In the genomic region with DNA sequence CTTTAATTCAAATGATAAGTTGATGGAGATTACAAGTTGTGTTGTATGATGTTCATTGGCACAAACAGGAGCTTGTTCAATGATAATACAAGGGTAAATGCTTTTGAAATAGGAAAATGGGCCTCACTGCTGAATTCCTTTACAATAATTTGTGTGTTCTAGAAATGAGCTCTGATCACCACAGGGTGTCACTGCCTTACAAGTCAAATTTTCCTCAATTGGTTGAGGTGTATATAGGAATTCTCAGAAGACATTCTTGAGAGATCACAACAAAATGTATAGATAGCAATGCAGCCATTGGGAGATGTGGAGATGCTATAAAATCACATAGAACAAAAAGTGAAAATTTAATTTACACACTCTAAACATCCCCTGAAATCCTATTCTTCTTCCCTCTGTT, we compare ENCODE assay signal across 9 cellular contexts. TPM values are rescaled to one million over a fixed set of nuclear protein-coding genes. Genes with fewer than 3 reads are reported as not detected.
DNase-seq lines count a peak whose midpoint lies in the region; ATAC-seq, FAIRE-seq and TF ChIP-seq lines count a peak whose summit lies in the region.
"Had no signal": no experiment of that assay in that cellular context is flagged by ENCODE, and none has a peak within 500 bp of the region (broad histone marks: within the 10 kb centered on the region; RNA-seq: fewer than 3 reads in every experiment).

No MANE protein-coding gene starts in this region.

- no peak for FAIRE-seq in GM12891 (lab: Jason Lieb, UNC)
- FAIRE-seq: urothelium cell line had no signal

- DNase-seq in COLO829 (ENCODE audit: low spot score), result peak; percentile 4
- peak; percentile 7 to 8 for DNase-seq in HAP-1 (ENCODE audit: low spot score in 2 of 2)
- peak; percentile 1 for DNase-seq in T follicular helper cell (ENCODE audit: low read depth)
- peak; percentile 32 for DNase-seq in inferior parietal cortex (ENCODE audit: extremely low spot score)
- no peak for DNase-seq in esophagus squamous epithelium (lab: John Stamatoyannopoulos, UW)
- no peak for DNase-seq in GM12891 (ENCODE audit: insufficient read length, low spot score)

- ATAC-seq in GM18868 (IDR thresholded peaks at IDR 0.05; ENCODE audit: unreplicated experiment) (no peak), HG02763 (IDR thresholded peaks at IDR 0.05; ENCODE audit: unreplicated experiment) (no peak)

- H3K4me1 ChIP-seq in HAP-1 (no peaks in the 10 kb centered on the region), esophagus squamous epithelium (no peaks in the 10 kb centered on the region)

- H3K36me3 ChIP-seq in HAP-1 (replicated peaks) (no peaks in the 10 kb centered on the region), esophagus squamous epithelium (peaks cover 0 to 74% (median 0%) of the 10 kb centered on the region in 3 donors)

- in situ Hi-C loops in HAP-1 (cut with MboI; ENCODE audit: low sequenced_read_pairs), result loop anchor here (25.0 kb wide), 1 partner anchor 456 kb away; the partner anchor contains the start of gene NBDY

- H3K9me3 ChIP-seq in HAP-1 (no peaks in the 10 kb centered on the region), esophagus squamous epithelium (no peaks in the 10 kb centered on the region)

- TF ChIP-seq CTCF in esophagus squamous epithelium (IDR thresholded peaks at IDR 0.05), result peak in 2 of 6 experiments; percentile 6 to 36

- H3K27me3 ChIP-seq in HAP-1 (ENCODE audit: low read depth) (no peaks in the 10 kb centered on the region), esophagus squamous epithelium (no peaks in the 10 kb centered on the region)

- H3K4me3 ChIP-seq in HAP-1 (no peak overlapping the region), esophagus squamous epithelium (no peak overlapping the region)

- TF ChIP-seq POLR2A in esophagus squamous epithelium (IDR thresholded peaks at IDR 0.05), result no peak
- no peak for TF ChIP-seq POLR2A in GM12891 (IDR thresholded peaks at IDR 0.05; ENCODE audit: low read depth, low read length)

- intact Hi-C loops in esophagus squamous epithelium (cut with DNase I), result no loop called here

- H3K27ac ChIP-seq in esophagus squamous epithelium, result no peak overlapping the region

TF ChIP-seq in GM12891, 5 proteins besides CTCF, POLR2A, EP300 and RAD21:
- TF ChIP-seq TAF1 (IDR thresholded peaks at IDR 0.05; ENCODE audit: low read depth, low read length), result no peak
- no peak for TF ChIP-seq PAX5 (IDR thresholded peaks at IDR 0.05; ENCODE audit: insufficient read depth, low read length, severe bottlenecking)
- TF ChIP-seq SPI1 (IDR thresholded peaks at IDR 0.05; ENCODE audit: low read depth, low read length), result no peak
- TF ChIP-seq POLR2AphosphoS5 (IDR thresholded peaks at IDR 0.05; ENCODE audit: low read depth, low read length), result no peak
- TF ChIP-seq POU2F2 (IDR thresholded peaks at IDR 0.05; ENCODE audit: low read depth, low read length), result no peak
TF ChIP-seq in GM12891: peak in this region for 0.

RNA-seq across cellular contexts. Expression of gene KLF8, which starts 49.6 kb away (rescaled TPM):
- total RNA-seq in esophagus squamous epithelium, result 10 to 100 TPM; 20.2 to 38.1 (median 33.4) TPM
- polyA plus RNA-seq in GM12891 (2012; ENCODE audit: low read depth, missing spikeins), result 2.3 TPM

Comparison
In these comparisons a context has a peak if more than half of its experiments do, and no peak if none do; other contexts are left out.
1. DNase-seq: peak in COLO829 (single experiment), HAP-1 (2 of 2), T follicular helper cell (single experiment) and inferior parietal cortex (single experiment); none in esophagus squamous epithelium (single experiment) and GM12891 (single experiment).